In genomic region chr17:82419471-82419995, GRCh38 we compare ENCODE assay signal across 9 cellular contexts. TPM values are rescaled to one million over a fixed set of nuclear protein-coding genes. Genes with fewer than 3 reads are reported as not detected.
DNase-seq lines count a peak whose midpoint lies in the region; ATAC-seq and TF ChIP-seq lines count a peak whose summit lies in the region.
"Had no signal": no experiment of that assay in that cellular context is flagged by ENCODE, and none has a peak within 500 bp of the region (broad histone marks: within the 10 kb centered on the region; RNA-seq: fewer than 3 reads in every experiment).

No MANE protein-coding gene starts in this region.

- H3K9me3 Mint-ChIP-seq in activated naive CD8-positive, alpha-beta T cell (ENCODE audit: low read depth): no peaks in the 10 kb centered on the region

- H3K27me3 Mint-ChIP-seq in activated naive CD8-positive, alpha-beta T cell: no peaks in the 10 kb centered on the region

- H3K27ac Mint-ChIP-seq in activated naive CD8-positive, alpha-beta T cell: peak overlapping the region; percentile 78

- peak overlapping the region; percentile 100 for H3K4me3 ChIP-seq in ACC112 (ENCODE audit: low read depth, low read length)
- peak overlapping the region; percentile 73 for H3K4me3 ChIP-seq in HL-60 (replicated peaks; ENCODE audit: insufficient read depth, low read length)

- peaks cover 8% of the 10 kb centered on the region for H3K36me3 Mint-ChIP-seq in activated naive CD8-positive, alpha-beta T cell

- no peaks in the 10 kb centered on the region for H3K27me3 ChIP-seq in ACC112 (ENCODE audit: insufficient read depth, low read length)
- H3K27me3 ChIP-seq in HL-60 (ENCODE audit: insufficient read depth, poor library complexity, severe bottlenecking): no peaks in the 10 kb centered on the region

- H3K27ac ChIP-seq in ACC112 (ENCODE audit: low read depth, low read length): peak overlapping the region; percentile 23; the same call in 1 of the 2 replicates
- peak overlapping the region; percentile 43; the same call in 1 of the 2 replicates for H3K27ac ChIP-seq in HL-60 (replicated peaks)

- peaks cover 3% of the 10 kb centered on the region for H3K79me2 ChIP-seq in ACC112 (ENCODE audit: control insufficient read depth, insufficient read depth, low read length, unreplicated experiment)

- H3K4me1 ChIP-seq in ACC112 (ENCODE audit: control insufficient read depth, insufficient read depth, low read length, unreplicated experiment): peaks cover 4% of the 10 kb centered on the region

- peak overlapping the region; percentile 82 for H3K4me3 Mint-ChIP-seq in activated naive CD8-positive, alpha-beta T cell

- ATAC-seq in HG03520 (IDR thresholded peaks at IDR 0.05; ENCODE audit: unreplicated experiment): no peak
- no peak for ATAC-seq in HG03045 (IDR thresholded peaks at IDR 0.05; ENCODE audit: unreplicated experiment)
- ATAC-seq in HG02840 (IDR thresholded peaks at IDR 0.05; ENCODE audit: low FRiP score, unreplicated experiment): no peak

- H2AFZ ChIP-seq in ACC112 (ENCODE audit: low read length, unreplicated experiment): no peak overlapping the region

- peaks cover 25% of the 10 kb centered on the region for H3K4me1 Mint-ChIP-seq in activated naive CD8-positive, alpha-beta T cell (ENCODE audit: low read depth)

- no peak for DNase-seq in HL-60 (ENCODE audit: low read depth in 1 of 2, low spot score in 1 of 2)
- peak; percentile 17 for DNase-seq in lung microvascular endothelial cell (ENCODE audit: low read depth in 2 of 2)
- no peak for DNase-seq in NCI-H2107 (lab: John Stamatoyannopoulos, UW)

- H3K36me3 ChIP-seq in ACC112 (ENCODE audit: insufficient read depth, low read length): peaks cover 8% of the 10 kb centered on the region; the same call in 1 of the 2 replicates

- TF ChIP-seq CTCF in HL-60 (IDR thresholded peaks at IDR 0.05; ENCODE audit: insufficient read depth, low read length): no peak

RNA-seq across cellular contexts. Expression of gene OGFOD3, which starts 1.1 kb away (rescaled TPM):
- total RNA-seq in lung microvascular endothelial cell: 13.9 and 19.8 TPM in 2 replicates

RNA-seq across cellular contexts. Expression of gene HEXD, which starts 1.4 kb away (rescaled TPM):
- total RNA-seq in lung microvascular endothelial cell: 9.8 and 13.3 TPM in 2 replicates

RNA-seq across cellular contexts. Expression of gene CYBC1, which starts 31.0 kb away (rescaled TPM):
- total RNA-seq in lung microvascular endothelial cell: 31.8 and 57.1 TPM in 2 replicates

RNA-seq across cellular contexts. Expression of gene NARF, which starts 39.0 kb away (rescaled TPM):
- total RNA-seq in lung microvascular endothelial cell: 50.1 and 96.2 TPM in 2 replicates

RNA-seq across cellular contexts. Expression of gene UTS2R, which starts 48.0 kb away (rescaled TPM):
- not detected in 2 replicates for total RNA-seq in lung microvascular endothelial cell
- total RNA-seq: HT1080 had no signal

Comparison
In these comparisons a context has a peak if more than half of its experiments do, and no peak if none do; other contexts are left out.
1. DNase-seq: peak in lung microvascular endothelial cell (2 of 2); none in HL-60 (0 of 2) and NCI-H2107 (single experiment).